15 cellular contexts compared by ENCODE assay signal in the genomic region with DNA sequence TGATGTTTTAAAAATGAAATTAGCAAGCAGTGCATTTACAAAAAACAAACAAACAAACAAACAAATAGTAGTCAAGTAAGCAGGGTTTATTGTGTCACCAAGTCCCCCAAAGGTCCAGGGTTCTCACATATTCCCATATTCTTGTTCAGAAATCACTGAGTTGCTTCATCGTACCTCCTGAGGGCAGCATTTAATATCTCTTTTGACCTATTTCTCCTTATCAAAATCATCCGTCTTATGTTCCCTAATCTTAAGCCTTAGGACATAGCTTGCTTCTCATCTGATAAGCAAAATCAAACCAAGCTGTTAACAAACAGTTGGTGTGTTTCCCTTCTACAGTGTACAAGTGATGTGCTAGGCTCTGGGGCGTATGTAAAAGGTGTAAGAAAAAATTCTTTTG.
"Had no signal": no experiment of that assay in that cellular context is flagged by ENCODE, and none has a peak within 500 bp of the region (broad histone marks: within the 10 kb centered on the region; RNA-seq: fewer than 3 reads in every experiment).

No MANE protein-coding gene starts in this region.

- H3K4me3 ChIP-seq: psoas muscle, right lobe of liver had no signal

- H3K36me3 ChIP-seq: right lobe of liver had no signal

- H3K27me3 ChIP-seq: right lobe of liver had no signal

- H3K4me1 ChIP-seq: psoas muscle, right lobe of liver had no signal

- DNase-seq: activated CD4-positive, alpha-beta T cell treated with anti-CD3 and anti-CD28 coated beads, Interleukin-2, amount 50 U/mL, for 48 hours; activated CD8-positive, alpha-beta memory T cell treated with anti-CD3 and anti-CD28 coated beads, Interleukin-2, amount 10 ng/mL, durations not matched to agents 7 days and 5 days; activated effector memory CD4-positive, alpha-beta T cell treated with anti-CD3 and anti-CD28 coated beads, Interleukin-2, amount 50 U/mL, for 16 hours; activated T-cell treated with anti-CD3 and anti-CD28 coated beads, Interleukin-2, amount 50 U/mL, for 4 hours; cerebellar nuclear complex; head of caudate nucleus; left colon; natural killer cell; psoas muscle; right lobe of liver; stimulated activated CD4-positive, alpha-beta T cell treated with anti-CD3 and anti-CD28 coated beads, Interleukin-12 subunit alpha, Interleukin-12 subunit beta, amount 100 ng/mL, for 4 hours; stimulated activated naive CD4-positive, alpha-beta T cell had no signal

- H3K9me3 ChIP-seq: psoas muscle, right lobe of liver had no signal

- H3K27ac ChIP-seq: psoas muscle, right lobe of liver had no signal

- ATAC-seq: activated CD4-positive, CD25-positive, alpha-beta regulatory T cell treated with anti-CD3 and anti-CD28 coated beads, Interleukin-2, amount 50 U/mL, for 24 hours; activated CD8-positive, alpha-beta memory T cell treated with anti-CD3 and anti-CD28 coated beads, Interleukin-2, amount 10 ng/mL, durations not matched to agents 7 days and 5 days; activated naive CD4-positive, alpha-beta T cell treated with anti-CD3 and anti-CD28 coated beads, Interleukin-2, amount 50 U/mL, for 72 hours; activated T-cell treated with anti-CD3 and anti-CD28 coated beads, Interleukin-2, amount 50 U/mL, for 4 hours; esophagus mucosa; left colon; natural killer cell; psoas muscle; right lobe of liver had no signal
